ENCODE assay signal across 21 cellular contexts in the genomic region with DNA sequence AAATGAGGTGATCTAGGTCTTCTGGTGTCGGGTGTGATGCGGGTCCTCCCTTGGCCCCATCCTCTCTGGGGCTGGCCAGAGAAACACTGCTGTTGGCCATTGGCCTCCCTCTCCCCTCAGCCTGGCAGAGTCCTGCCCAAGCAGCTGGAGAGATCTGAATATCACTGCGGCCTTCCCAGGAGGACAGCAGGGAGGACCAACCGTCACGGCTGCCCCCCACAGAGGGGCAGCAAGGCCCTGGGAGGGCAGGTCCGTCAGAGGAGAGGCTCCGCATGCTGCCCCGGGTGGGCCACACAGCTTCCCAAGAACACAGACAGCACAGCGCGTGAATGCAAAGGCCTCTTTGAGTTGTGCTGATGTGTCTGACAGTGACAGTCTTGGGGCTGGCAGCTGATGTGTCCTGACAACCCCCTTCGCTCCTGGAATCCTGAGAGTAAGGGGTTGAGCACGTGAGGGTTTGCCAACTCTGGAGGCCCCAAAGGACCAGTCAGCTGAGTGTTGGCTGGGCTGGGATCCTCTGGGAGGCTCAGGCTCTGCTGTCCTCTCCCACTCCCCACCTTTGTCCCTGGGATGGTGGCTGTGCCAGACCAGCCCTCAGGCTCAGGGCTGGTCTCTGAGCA.
A peak's percentile ranks its signal among the peaks of the same experiment; 100 is the strongest.
DNase-seq lines count a peak whose midpoint lies in the region; ATAC-seq and TF ChIP-seq lines count a peak whose summit lies in the region.
"Had no signal": no experiment of that assay in that cellular context is flagged by ENCODE, and none has a peak within 500 bp of the region (broad histone marks: within the 10 kb centered on the region; RNA-seq: fewer than 3 reads in every experiment).

No MANE protein-coding gene starts in this region.

- H4K91ac ChIP-seq in H9 (ENCODE audit: insufficient read length, low read depth, low read length), result no peak overlapping the region

- H3K23ac ChIP-seq in H9 (ENCODE audit: insufficient read length, low read depth, low read length), result no peak overlapping the region

- peaks cover 25% of the 10 kb centered on the region for H3K27me3 Mint-ChIP-seq in H9 (ENCODE audit: low read depth)
- H3K27me3 Mint-ChIP-seq: activated CD4-positive, alpha-beta T cell treated with anti-CD3 and anti-CD28 coated beads, Interleukin-2, amount 10 ng/mL, durations not matched to agents 7 days and 5 days; CD4-positive, alpha-beta memory T cell had no signal

- no peak overlapping the region for H3K27ac Mint-ChIP-seq in H9
- H3K27ac Mint-ChIP-seq: activated CD4-positive, alpha-beta T cell treated with anti-CD3 and anti-CD28 coated beads, Interleukin-2, amount 10 ng/mL, durations not matched to agents 7 days and 5 days; CD4-positive, alpha-beta memory T cell; dendritic cell treated with granulocyte-macrophage colony-stimulating factor and Interleukin-4, amounts not matched to agents 40 ng/mL and 50 ng/mL, for 4 days; mesothelial cell of epicardium had no signal

- TF ChIP-seq CTCF in H9 (conservative IDR thresholded peaks at IDR 0.05), result no peak

- no peak overlapping the region for H2AFZ ChIP-seq in H9 (ENCODE audit: low read length)

- no peaks in the 10 kb centered on the region for H3K9me3 Mint-ChIP-seq in H9
- H3K9me3 Mint-ChIP-seq: activated CD4-positive, alpha-beta T cell treated with anti-CD3 and anti-CD28 coated beads, Interleukin-2, amount 10 ng/mL, durations not matched to agents 7 days and 5 days; brain; CD4-positive, alpha-beta memory T cell; dendritic cell treated with granulocyte-macrophage colony-stimulating factor and Interleukin-4, amounts not matched to agents 40 ng/mL and 50 ng/mL, for 4 days; mesothelial cell of epicardium; neural crest cell had no signal

- no peaks in the 10 kb centered on the region for H3K79me1 ChIP-seq in H9 (ENCODE audit: insufficient read depth, low read depth, low read length, poor library complexity, severe bottlenecking)

- no peak overlapping the region for H3K4ac ChIP-seq in H9 (ENCODE audit: low read depth, low read length)

- no peak overlapping the region for H4K8ac ChIP-seq in H9 (replicated peaks; ENCODE audit: insufficient read length, low read depth, low read length)

- H3K56ac ChIP-seq in H9 (ENCODE audit: insufficient read length, low read depth, low read length), result no peak overlapping the region

- no peak overlapping the region; the same call in 1 of the 2 replicates for H3K14ac ChIP-seq in H9 (ENCODE audit: insufficient read depth, low read length)

- no peak overlapping the region for H3K9ac ChIP-seq in BLaER1 treated with 17β-estradiol and CSF1 and Interleukin-3, amounts not matched to agents 10 nM and 100 nM
- no peak overlapping the region for H3K9ac ChIP-seq in H9 (ENCODE audit: extremely low read depth, insufficient read length, low read length)

- intact Hi-C loops in posterior vena cava (cut with DNase I), result no loop called here

- H3K18ac ChIP-seq in H9 (ENCODE audit: insufficient read length, low read depth, low read length), result no peak overlapping the region

- WGBS in H9 (ENCODE audit: extremely low coverage, insufficient read length, low lambda C conversion rate), result no CpG with 5 or more reads among the region's 12 CpGs

- H2BK20ac ChIP-seq in H9 (ENCODE audit: low read depth, low read length, poor library complexity, severe bottlenecking), result no peak overlapping the region

- H2AK5ac ChIP-seq in H9 (ENCODE audit: insufficient read length, low read length), result no peak overlapping the region

- H3K9me3 ChIP-seq in BLaER1 treated with 17β-estradiol and CSF1 and Interleukin-3, amounts not matched to agents 10 nM and 100 nM (replicated peaks in 1 of 11), result no peaks in the 10 kb centered on the region
- no peaks in the 10 kb centered on the region for H3K9me3 ChIP-seq in H9 (ENCODE audit: control insufficient read depth, low read depth, low read length)

- H4K5ac ChIP-seq in H9 (ENCODE audit: insufficient read length, low read depth, low read length), result no peak overlapping the region

- H2BK5ac ChIP-seq in H9 (ENCODE audit: insufficient read length, low read length), result no peak overlapping the region

- peak overlapping the region in 3 of 11 experiments; percentile 3 to 21 (median 18); a peak in 2 of 22 replicates for H3K27ac ChIP-seq in BLaER1 treated with 17β-estradiol and CSF1 and Interleukin-3, amounts not matched to agents 10 nM and 100 nM
- no peak overlapping the region for H3K27ac ChIP-seq in H9 (ENCODE audit: insufficient read length, low read depth, low read length)

- DNase-seq in H9, result peak; percentile 15
- peak; percentile 42 for DNase-seq in ecto neural progenitor cell (ENCODE audit: low spot score)
- peak; percentile 36 for DNase-seq in posterior vena cava (ENCODE audit: low spot score)
- DNase-seq in NCI-H146 (lab: John Stamatoyannopoulos, UW), result no peak
- no peak for DNase-seq in hepatic stellate cell (ENCODE audit: low spot score)
- DNase-seq in T-helper 2 cell, result no peak
- DNase-seq: activated CD4-positive, alpha-beta T cell treated with anti-CD3 and anti-CD28 coated beads, Interleukin-2, amount 10 ng/mL, durations not matched to agents 7 days and 5 days; activated T-cell treated with anti-CD3 and anti-CD28 coated beads, Interleukin-2, amount 50 U/mL, for 1 hour; CD4-positive, alpha-beta memory T cell; DMS53; KG1; NCI-H2029; NCI-H510A; NK-92 treated with Interleukin-12 subunit alpha and Interleukin-12 subunit beta, amount 100 ng/mL, for 24 hours; RPMI8226 had no signal

- H3K4me3 ChIP-seq in BLaER1 treated with 17β-estradiol and CSF1 and Interleukin-3, amounts not matched to agents 10 nM and 100 nM, result no peak overlapping the region

- no peak overlapping the region for H2BK120ac ChIP-seq in H9 (ENCODE audit: low read depth, low read length, poor library complexity, severe bottlenecking)

- no peaks in the 10 kb centered on the region for H3K79me2 ChIP-seq in H9 (ENCODE audit: insufficient read depth, low read length)

- H2BK12ac ChIP-seq in H9 (ENCODE audit: insufficient read length, low read depth, low read length), result no peak overlapping the region

- peaks cover 26% of the 10 kb centered on the region in 2 experiments for H3K4me1 Mint-ChIP-seq in H9
- H3K4me1 Mint-ChIP-seq: activated CD4-positive, alpha-beta T cell treated with anti-CD3 and anti-CD28 coated beads, Interleukin-2, amount 10 ng/mL, durations not matched to agents 7 days and 5 days; CD4-positive, alpha-beta memory T cell had no signal

- peaks cover 25 to 52% (median 31%) of the 10 kb centered on the region in 10 experiments for H3K4me1 ChIP-seq in BLaER1 treated with 17β-estradiol and CSF1 and Interleukin-3, amounts not matched to agents 10 nM and 100 nM
- H3K4me1 ChIP-seq in H9 (ENCODE audit: insufficient read depth, low read length), result no peaks in the 10 kb centered on the region; the same call in 1 of the 2 replicates

- no peaks in the 10 kb centered on the region for H3K36me3 Mint-ChIP-seq in H9 (ENCODE audit: insufficient read depth in 1 of 3, low read depth in 3 of 3)
- H3K36me3 Mint-ChIP-seq: brain; CD4-positive, alpha-beta memory T cell; mesothelial cell of epicardium had no signal

- no peak overlapping the region for H3K4me3 Mint-ChIP-seq in H9
- H3K4me3 Mint-ChIP-seq: activated CD4-positive, alpha-beta T cell treated with anti-CD3 and anti-CD28 coated beads, Interleukin-2, amount 10 ng/mL, durations not matched to agents 7 days and 5 days; brain; CD4-positive, alpha-beta memory T cell; dendritic cell treated with granulocyte-macrophage colony-stimulating factor and Interleukin-4, amounts not matched to agents 40 ng/mL and 50 ng/mL, for 4 days; mesothelial cell of epicardium; neural crest cell had no signal

- H3K4me2 ChIP-seq in BLaER1 treated with 17β-estradiol and CSF1 and Interleukin-3, amounts not matched to agents 10 nM and 100 nM, result peak overlapping the region in 10 of 11 experiments; percentile 37 to 66 (median 56); a peak in 19 of 22 replicates
- H3K4me2 ChIP-seq in H9 (ENCODE audit: insufficient read depth, insufficient read length, low read length), result no peak overlapping the region

- no peak overlapping the region for H2BK15ac ChIP-seq in H9 (ENCODE audit: low read depth, low read length)

- ATAC-seq in GM21367 (IDR thresholded peaks at IDR 0.05; ENCODE audit: unreplicated experiment), result no peak

- H3K23me2 ChIP-seq in H9 (ENCODE audit: insufficient read length, low read depth, low read length, poor library complexity, severe bottlenecking), result no peaks in the 10 kb centered on the region

- no peaks in the 10 kb centered on the region; a peak in 1 of 22 replicates for H4K20me1 ChIP-seq in BLaER1 treated with 17β-estradiol and CSF1 and Interleukin-3, amounts not matched to agents 10 nM and 100 nM
- no peaks in the 10 kb centered on the region for H4K20me1 ChIP-seq in H9 (ENCODE audit: control insufficient read depth, insufficient read depth, insufficient read length)

- H3K27me3 ChIP-seq in BLaER1 treated with 17β-estradiol and CSF1 and Interleukin-3, amounts not matched to agents 10 nM and 100 nM, result no peaks in the 10 kb centered on the region
- no peaks in the 10 kb centered on the region for H3K27me3 ChIP-seq in H9 (ENCODE audit: insufficient read depth, low read length)

- no peak overlapping the region for H3T11ph ChIP-seq in H9 (ENCODE audit: low read length)

- no peaks in the 10 kb centered on the region for H3K36me3 ChIP-seq in BLaER1 treated with 17β-estradiol and CSF1 and Interleukin-3, amounts not matched to agents 10 nM and 100 nM

Comparison
In these comparisons a context has a peak if more than half of its experiments do, and no peak if none do; other contexts are left out.
1. DNase-seq: peak in H9 (single experiment), ecto neural progenitor cell (single experiment) and posterior vena cava (single experiment); none in NCI-H146 (single experiment), hepatic stellate cell (single experiment) and T-helper 2 cell (0 of 5).